Comparison of ENCODE assay signal across 22 cellular contexts in genomic region chr3:106097817-106098410, GRCh38.
"Had no signal": no experiment of that assay in that cellular context is flagged by ENCODE, and none has a peak within 500 bp of the region (broad histone marks: within the 10 kb centered on the region; RNA-seq: fewer than 3 reads in every experiment).

No MANE protein-coding gene starts in this region.

- H3K27me3 ChIP-seq: breast epithelium, foreskin keratinocyte, neutrophil, right atrium auricular region, tibial artery had no signal

- H3K4me1 ChIP-seq: breast epithelium, foreskin keratinocyte, right atrium auricular region, tibial artery had no signal

- H3K9me3 ChIP-seq: mucosa of descending colon, neutrophil, tibial artery had no signal

- H3K4me3 Mint-ChIP-seq: activated CD4-positive, alpha-beta memory T cell treated with anti-CD3 and anti-CD28 coated beads, Interleukin-2, amount 10 ng/mL, durations not matched to agents 7 days and 5 days; activated T-cell treated with anti-CD3 and anti-CD28 coated beads, Interleukin-2, amount 50 U/mL, for 24 hours; endodermal cell; naive thymus-derived CD8-positive, alpha-beta T cell; stimulated activated naive B cell treated with anti-CD40 and anti-IgM and Interleukin-4, amounts not matched to agents 10 μg/mL and 1 μg/mL and 100 μg/mL, for 72 hours; WTC11 had no signal

- H3K4me1 Mint-ChIP-seq: activated CD4-positive, alpha-beta memory T cell treated with anti-CD3 and anti-CD28 coated beads, Interleukin-2, amount 10 ng/mL, durations not matched to agents 7 days and 5 days; endodermal cell; WTC11 had no signal

- H3K36me3 ChIP-seq: breast epithelium, neutrophil, right atrium auricular region, tibial artery had no signal

- DNase-seq: activated CD4-positive, alpha-beta memory T cell treated with anti-CD3 and anti-CD28 coated beads, Interleukin-2, amount 10 ng/mL, durations not matched to agents 7 days and 5 days; activated CD4-positive, alpha-beta T cell treated with anti-CD3 and anti-CD28 coated beads for 4 hours; activated effector memory CD4-positive, alpha-beta T cell treated with Interleukin-2 at 50 U/mL for 16 hours; activated T-cell treated with anti-CD3 and anti-CD28 coated beads, Interleukin-2, amount 50 U/mL, for 24 hours; anterior cingulate cortex; endodermal cell; erythroblast; foreskin keratinocyte; mammary epithelial cell; mucosa of descending colon; naive thymus-derived CD8-positive, alpha-beta T cell; stimulated activated CD4-positive, alpha-beta T cell treated with anti-CD3 and anti-CD28 coated beads, Interleukin-15, amount 100 ng/mL, for 24 hours; stimulated activated CD4-positive, alpha-beta T cell treated with anti-CD3 and anti-CD28 coated beads, Interleukin-4, amount 100 ng/mL, for 1 hour; stimulated activated naive B cell treated with anti-CD40 and anti-IgM and Interleukin-4, amounts not matched to agents 10 μg/mL and 1 μg/mL and 100 μg/mL, for 72 hours; T-helper 2 cell; tibial artery had no signal

- H3K27ac Mint-ChIP-seq: activated CD4-positive, alpha-beta memory T cell treated with anti-CD3 and anti-CD28 coated beads, Interleukin-2, amount 10 ng/mL, durations not matched to agents 7 days and 5 days; activated naive CD4-positive, alpha-beta T cell treated with anti-CD3 and anti-CD28 coated beads, Interleukin-2, amount 50 U/mL, for 72 hours; activated T-cell treated with anti-CD3 and anti-CD28 coated beads, Interleukin-2, amount 50 U/mL, for 24 hours; endodermal cell; stimulated activated naive B cell treated with anti-CD40 and anti-IgM and Interleukin-4, amounts not matched to agents 10 μg/mL and 1 μg/mL and 100 μg/mL, for 72 hours; WTC11 had no signal

- ATAC-seq: activated naive CD4-positive, alpha-beta T cell treated with anti-CD3 and anti-CD28 coated beads, Interleukin-2, amount 50 U/mL, for 72 hours; foreskin keratinocyte; mucosa of descending colon; naive thymus-derived CD8-positive, alpha-beta T cell; WTC11 had no signal

- H3K4me3 ChIP-seq: breast epithelium, mucosa of descending colon, right atrium auricular region, skin epidermis, tibial artery had no signal

- H3K27me3 Mint-ChIP-seq: activated CD4-positive, alpha-beta memory T cell treated with anti-CD3 and anti-CD28 coated beads, Interleukin-2, amount 10 ng/mL, durations not matched to agents 7 days and 5 days; activated T-cell treated with anti-CD3 and anti-CD28 coated beads, Interleukin-2, amount 50 U/mL, for 24 hours; naive thymus-derived CD8-positive, alpha-beta T cell; stimulated activated naive B cell treated with anti-CD40 and anti-IgM and Interleukin-4, amounts not matched to agents 10 μg/mL and 1 μg/mL and 100 μg/mL, for 72 hours had no signal

- H3K27ac ChIP-seq: foreskin keratinocyte, neutrophil, right atrium auricular region, skin epidermis, tibial artery had no signal
